8 cellular contexts compared by ENCODE assay signal in genomic region chr2:10079192-10079930, GRCh38. TPM values are rescaled to one million over a fixed set of nuclear protein-coding genes. Genes with fewer than 3 reads are reported as not detected.
DNase-seq lines count a peak whose midpoint lies in the region; ATAC-seq, FAIRE-seq and TF ChIP-seq lines count a peak whose summit lies in the region.

No MANE protein-coding gene starts in this region.

- in situ Hi-C loops in mammary epithelial cell (cut with MboI; ENCODE audit: low sequenced_read_pairs in 2 of 2) = loop anchor here (10.0 kb wide), 2 partner anchors 325 to 355 kb away; no protein-coding TSS in a partner anchor

- intact Hi-C loops in mammary epithelial cell (cut with micrococcal nuclease) = no loop called here

- no peak overlapping the region for H3K9ac ChIP-seq in mammary epithelial cell (ENCODE audit: insufficient read depth, low read length)

- dilution Hi-C loops in mammary epithelial cell (cut with HindIII; ENCODE audit: low sequenced_read_pairs) = no loop called here

- BruUV-seq in mammary epithelial cell (replicated peaks; lab: Mats Ljungman, UMichigan) = no TSS peak

- H3K79me2 ChIP-seq in mammary epithelial cell (ENCODE audit: insufficient read depth, low read length) = no peaks in the 10 kb centered on the region

- 6% methylated on average over 22 of the region's 67 CpGs for WGBS in mammary epithelial cell (ENCODE audit: low coverage, missing lambda C conversion rate)
- 2 to 3% (median 2%) methylated on average over 51 to 67 of the region's 67 CpGs for WGBS in small intestine, 3 donors

- FAIRE-seq in small intestine (lab: Jason Lieb, UNC) = no peak

- H3K4me1 ChIP-seq in mammary epithelial cell (ENCODE audit: insufficient read depth, low read length) = peaks cover 8% of the 10 kb centered on the region
- H3K4me1 ChIP-seq in small intestine (ENCODE audit: control insufficient read depth in 2 of 2, insufficient read depth in 1 of 2, low read depth in 1 of 2, low read length in 1 of 2) = no peaks in the 10 kb centered on the region

- DNase-seq in DMS79 treated with DMSO at 0.1 percent for 48 hours (lab: John Stamatoyannopoulos, UW) (peak; percentile 46), NCI-H226 (peak; percentile 40), mammary epithelial cell (peak; percentile 33), iris pigment epithelial cell (ENCODE audit: low read depth) (peak; percentile 70), small intestine (peak; percentile 9), SK-N-DZ (ENCODE audit: low spot score) (no peak)
- no peak for DNase-seq in effector CD4-positive, alpha-beta T cell

- no peak overlapping the region for H3K27ac ChIP-seq in mammary epithelial cell (ENCODE audit: insufficient read depth, low read depth, low read length)
- peak overlapping the region in 1 of 2 donors; percentile 14 for H3K27ac ChIP-seq in small intestine (ENCODE audit: low read depth in 1 of 2, low read length in 1 of 2)

- no peaks in the 10 kb centered on the region for H3K36me3 ChIP-seq in mammary epithelial cell (ENCODE audit: insufficient read depth, low read length)
- H3K36me3 ChIP-seq in small intestine (ENCODE audit: control insufficient read depth in 2 of 2, insufficient read depth in 2 of 2, low read length in 2 of 2) = no peaks in the 10 kb centered on the region

- H3K4me3 ChIP-seq in mammary epithelial cell (replicated peaks in 1 of 3; ENCODE audit: insufficient read depth in 1 of 3, low read depth in 2 of 3, low read length in 3 of 3) (peak overlapping the region in 2 of 3 experiments; percentile 38 to 39), small intestine (ENCODE audit: low read depth in 1 of 2, low read length in 2 of 2) (peak overlapping the region; percentile 34 to 59)

- H3K9me3 ChIP-seq in mammary epithelial cell (replicated peaks; ENCODE audit: insufficient read depth, low read length) (no peaks in the 10 kb centered on the region), small intestine (ENCODE audit: control insufficient read depth, low read depth) (no peaks in the 10 kb centered on the region)

- ATAC-seq in GM21825 (IDR thresholded peaks at IDR 0.05; ENCODE audit: unreplicated experiment) = peak; percentile 21

- no peaks in the 10 kb centered on the region for H4K20me1 ChIP-seq in mammary epithelial cell (ENCODE audit: insufficient read depth, low read length)

- CTCF ChIA-PET in mammary epithelial cell (lab: Charles Lee; ENCODE audit: low non-redundant PET) = interaction anchor here (0.6 kb wide), 1 partner anchor 738 kb away, joined by 3 read pairs; no protein-coding TSS in a partner anchor

- H2AFZ ChIP-seq in mammary epithelial cell (ENCODE audit: low read depth, low read length) = peak overlapping the region; percentile 74

- H3K4me2 ChIP-seq in mammary epithelial cell (ENCODE audit: insufficient read depth, low read depth, low read length) = peak overlapping the region; percentile 72

- no peak for TF ChIP-seq CTCF in mammary epithelial cell (conservative IDR thresholded peaks at IDR 0.05 in 1 of 2, IDR thresholded peaks at IDR 0.05 in 1 of 2; ENCODE audit: extremely low read depth in 1 of 2, insufficient read depth in 1 of 2, low read depth in 1 of 2, low read length in 2 of 2)

- H3K27me3 ChIP-seq in mammary epithelial cell (ENCODE audit: insufficient read depth, low read length) = peaks cover 17% of the 10 kb centered on the region
- peaks cover 0 to 13% of the 10 kb centered on the region in 2 donors for H3K27me3 ChIP-seq in small intestine (ENCODE audit: control insufficient read depth in 2 of 2, insufficient read depth in 2 of 2, low read length in 2 of 2)

RNA-seq across cellular contexts. Expression of gene CYS1, which starts 0.8 kb away (rescaled TPM):
- total RNA-seq in mammary epithelial cell = 1 to 10 TPM in 1 of 2 donors, under 1 TPM in 1; 0.73 to 3.5 TPM
- polyA plus RNA-seq in mammary epithelial cell = 0.26 TPM
- polyA minus RNA-seq in mammary epithelial cell = not detected
- under 1 TPM in 2 of 3 donors, not detected in 1; 0.54 to 0.76 TPM for polyA plus RNA-seq in small intestine
- not detected in 2 replicates for polyA plus RNA-seq in SK-N-DZ (2014; cell fraction: cytosol; rRNA removed)
- not detected in 2 replicates for polyA plus RNA-seq in SK-N-DZ (2014; cell fraction: nucleus; rRNA removed)

RNA-seq across cellular contexts. Expression of gene KLF11, which starts 36.0 kb away (rescaled TPM):
- 1 to 10 TPM; 5.9 to 7.8 TPM for total RNA-seq in mammary epithelial cell
- polyA plus RNA-seq in mammary epithelial cell (7.7 TPM), small intestine (1 to 10 TPM; 1.8 to 7.5 (median 4.9) TPM)
- 36.0 TPM for polyA minus RNA-seq in mammary epithelial cell
- polyA plus RNA-seq in SK-N-DZ (2014; cell fraction: cytosol; rRNA removed) = 0.61 and 0.80 TPM in 2 replicates
- polyA plus RNA-seq in SK-N-DZ (2014; cell fraction: nucleus; rRNA removed) = 0.29 and 0.32 TPM in 2 replicates

RNA-seq across cellular contexts. Expression of gene RRM2, which starts 43.2 kb away (rescaled TPM):
- total RNA-seq in mammary epithelial cell = 100 to 1,000 TPM in 1 of 2 donors, 1 to 10 TPM in 1; 4.0 to 103 TPM
- polyA plus RNA-seq in mammary epithelial cell (79.1 TPM), small intestine (10 to 100 TPM in 1 of 3 donors, 1 to 10 TPM in 2; 5.4 to 62.9 (median 6.3) TPM)
- 173 TPM for polyA minus RNA-seq in mammary epithelial cell
- 126 and 131 TPM in 2 replicates for polyA plus RNA-seq in SK-N-DZ (2014; cell fraction: cytosol; rRNA removed)
- 60.6 and 127 TPM in 2 replicates for polyA plus RNA-seq in SK-N-DZ (2014; cell fraction: nucleus; rRNA removed)

Comparison
In these comparisons a context has a peak if more than half of its experiments do, and no peak if none do; other contexts are left out.
1. DNase-seq: peak in DMS79 treated with DMSO at 0.1 percent for 48 hours (single experiment), NCI-H226 (single experiment), mammary epithelial cell (single experiment), iris pigment epithelial cell (single experiment) and small intestine (single experiment); none in effector CD4-positive, alpha-beta T cell (single experiment) and SK-N-DZ (single experiment).